Comparison of ENCODE assay signal across 9 cellular contexts in genomic region chr1:44783697-44784093, GRCh38. TPM values are rescaled to one million over a fixed set of nuclear protein-coding genes. Genes with fewer than 3 reads are reported as not detected.
DNase-seq lines count a peak whose midpoint lies in the region; ATAC-seq and TF ChIP-seq lines count a peak whose summit lies in the region.
"Had no signal": no experiment of that assay in that cellular context is flagged by ENCODE, and none has a peak within 500 bp of the region (broad histone marks: within the 10 kb centered on the region; RNA-seq: fewer than 3 reads in every experiment).

No MANE protein-coding gene starts in this region.

- H3K9me3 ChIP-seq in breast epithelium (no peaks in the 10 kb centered on the region), mesodermal cell (ENCODE audit: control insufficient read depth, low read length) (no peaks in the 10 kb centered on the region), upper lobe of left lung (no peaks in the 10 kb centered on the region)

- no peak for ATAC-seq in upper lobe of left lung (ENCODE audit: low FRiP score in 2 of 2)

- H3K27me3 Mint-ChIP-seq in MCF 10A (ENCODE audit: insufficient read depth, unreplicated experiment), result no peaks in the 10 kb centered on the region
- H3K27me3 Mint-ChIP-seq in endothelial cell (ENCODE audit: unreplicated experiment), result peaks cover 16% of the 10 kb centered on the region

- H3K27me3 ChIP-seq in breast epithelium, result no peaks in the 10 kb centered on the region
- no peaks in the 10 kb centered on the region for H3K27me3 ChIP-seq in upper lobe of left lung

- no peak for TF ChIP-seq CTCF in breast epithelium (IDR thresholded peaks at IDR 0.05)
- TF ChIP-seq CTCF in MCF 10A (IDR thresholded peaks at IDR 0.05; ENCODE audit: unreplicated experiment), result no peak
- TF ChIP-seq CTCF in upper lobe of left lung (IDR thresholded peaks at IDR 0.05), result no peak
- no peak for TF ChIP-seq CTCF in endothelial cell (IDR thresholded peaks at IDR 0.05; ENCODE audit: unreplicated experiment)

- WGBS in mesodermal cell (ENCODE audit: insufficient coverage in 2 of 2), 2 experiments, result 75 to 82% methylated on average over 7 to 8 of the region's 8 CpGs
- 38 to 46% methylated on average over 8 of the region's 8 CpGs for WGBS in upper lobe of left lung, 2 donors

- H3K4me1 Mint-ChIP-seq in MCF 10A (ENCODE audit: insufficient read depth, unreplicated experiment) (peaks cover 9% of the 10 kb centered on the region), endothelial cell (ENCODE audit: unreplicated experiment) (peaks cover 9% of the 10 kb centered on the region)

- H3K4me1 ChIP-seq in breast epithelium, result peaks cover 0 to 12% of the 10 kb centered on the region in 2 donors
- peaks cover 13% of the 10 kb centered on the region for H3K4me1 ChIP-seq in mesodermal cell (ENCODE audit: control insufficient read depth, insufficient read depth, low read length, poor library complexity, severe bottlenecking)
- peaks cover 19 to 33% (median 32%) of the 10 kb centered on the region in 4 donors for H3K4me1 ChIP-seq in upper lobe of left lung

- TF ChIP-seq EP300 in upper lobe of left lung (IDR thresholded peaks at IDR 0.05), result no peak

- no peak for DNase-seq in breast epithelium (ENCODE audit: low spot score in 2 of 2)
- DNase-seq in MCF 10A (ENCODE audit: unreplicated experiment), result no peak
- DNase-seq in astrocyte of the hippocampus (ENCODE audit: low read depth, low spot score), result peak; percentile 63
- DNase-seq in upper lobe of left lung, result no peak
- no peak for DNase-seq in NCI-H226
- DNase-seq in glomerular visceral epithelial cell (ENCODE audit: extremely low spot score), result no peak
- DNase-seq in endothelial cell (ENCODE audit: low spot score), result no peak
- DNase-seq: cortex of kidney had no signal

- no peak overlapping the region for H3K4me3 Mint-ChIP-seq in MCF 10A (ENCODE audit: unreplicated experiment)
- no peak overlapping the region for H3K4me3 Mint-ChIP-seq in endothelial cell (ENCODE audit: unreplicated experiment)

- H3K4me3 ChIP-seq in breast epithelium (peak overlapping the region; percentile 45 to 68 (median 57)), mesodermal cell (ENCODE audit: extremely low read depth, insufficient read depth, low read length, poor library complexity, severe bottlenecking) (peak overlapping the region; percentile 24), upper lobe of left lung (peak overlapping the region in 3 of 4 donors; percentile 40 to 56 (median 50))

- TF ChIP-seq POLR2A in breast epithelium (IDR thresholded peaks at IDR 0.05) (no peak), upper lobe of left lung (IDR thresholded peaks at IDR 0.05) (no peak)

- H3K36me3 ChIP-seq in breast epithelium (no peaks in the 10 kb centered on the region), mesodermal cell (ENCODE audit: control insufficient read depth, insufficient read depth, low read length) (peaks cover 31% of the 10 kb centered on the region), upper lobe of left lung (peaks cover 0 to 36% (median 24%) of the 10 kb centered on the region in 4 donors)

- H3K27ac Mint-ChIP-seq in MCF 10A (ENCODE audit: low read depth, unreplicated experiment), result no peak overlapping the region
- no peak overlapping the region for H3K27ac Mint-ChIP-seq in endothelial cell (ENCODE audit: unreplicated experiment)

- H3K36me3 Mint-ChIP-seq in MCF 10A (ENCODE audit: insufficient read depth, unreplicated experiment) (peaks cover 43% of the 10 kb centered on the region), endothelial cell (ENCODE audit: low read depth, unreplicated experiment) (peaks cover 17% of the 10 kb centered on the region)

- H3K9me3 Mint-ChIP-seq in MCF 10A (ENCODE audit: unreplicated experiment), result no peaks in the 10 kb centered on the region
- H3K9me3 Mint-ChIP-seq in endothelial cell (ENCODE audit: unreplicated experiment), result no peaks in the 10 kb centered on the region

- peak overlapping the region; percentile 44 to 62 for H3K27ac ChIP-seq in breast epithelium
- no peak overlapping the region for H3K27ac ChIP-seq in mesodermal cell (ENCODE audit: low read depth, low read length, severe bottlenecking)
- peak overlapping the region in 2 of 4 donors; percentile 34 to 50 for H3K27ac ChIP-seq in upper lobe of left lung

- no TSS peak for BruUV-seq in MCF 10A (replicated peaks; lab: Mats Ljungman, UMichigan)

- intact Hi-C loops in breast epithelium (cut with DNase I; ENCODE audit: low total_unique reads), result no loop called here
- intact Hi-C loops in MCF 10A (cut with micrococcal nuclease), result no loop called here

- POLR2A ChIA-PET in MCF 10A (lab: Yijun Ruan, JAX), result interaction anchor here (0.6 to 1.8 kb wide), 5 partner anchors 9 to 706 kb away, joined by 3 to 13 read pairs (median 4); partner anchors contain the start of gene RPS8

- CTCF ChIA-PET in MCF 10A (lab: Yijun Ruan, JAX), result interaction anchor here (1.0 to 1.4 kb wide), 2 partner anchors 10 to 15 kb away, joined by 4 to 5 read pairs; no protein-coding TSS in a partner anchor

RNA-seq across cellular contexts. Expression of gene BEST4, which starts 4.3 kb away (rescaled TPM):
- total RNA-seq in breast epithelium, result under 1 TPM in 2 of 3 donors, not detected in 1; 0.15 to 0.66 TPM
- 0.35 and 0.49 TPM in 2 replicates for total RNA-seq in MCF 10A (2022)
- 0.26 TPM for polyA plus RNA-seq in mesodermal cell (2013, experiment 1 of 2)
- polyA plus RNA-seq in mesodermal cell (2013, experiment 2 of 2), result 0.40 TPM
- total RNA-seq in upper lobe of left lung, result 1 to 10 TPM in 3 of 6 donors, under 1 TPM in 3; 0.30 to 9.1 (median 0.81) TPM
- total RNA-seq in endothelial cell (ENCODE audit: unreplicated experiment), result 0.18 TPM

RNA-seq across cellular contexts. Expression of gene RPS8, which starts 8.4 kb away (rescaled TPM):
- total RNA-seq in breast epithelium (1,000 to 10,000 TPM; 2,158 to 3,355 (median 2,591) TPM), MCF 10A (2022) (2,454 and 2,713 TPM in 2 replicates), upper lobe of left lung (1,000 to 10,000 TPM in 4 of 6 donors, 100 to 1,000 TPM in 2; 507 to 1,439 (median 1,183) TPM), endothelial cell (ENCODE audit: unreplicated experiment) (1,789 TPM)
- 2,510 TPM for polyA plus RNA-seq in mesodermal cell (2013, experiment 1 of 2)
- 2,640 TPM for polyA plus RNA-seq in mesodermal cell (2013, experiment 2 of 2)

RNA-seq across cellular contexts. Expression of gene PLK3, which starts 16.5 kb away (rescaled TPM):
- total RNA-seq in breast epithelium, result 10 to 100 TPM; 13.6 to 29.0 (median 21.6) TPM
- 47.2 and 68.0 TPM in 2 replicates for total RNA-seq in MCF 10A (2022)
- 24.7 TPM for polyA plus RNA-seq in mesodermal cell (2013, experiment 1 of 2)
- 19.3 TPM for polyA plus RNA-seq in mesodermal cell (2013, experiment 2 of 2)
- 10 to 100 TPM; 24.9 to 72.4 (median 49.6) TPM for total RNA-seq in upper lobe of left lung
- 17.2 TPM for total RNA-seq in endothelial cell (ENCODE audit: unreplicated experiment)

RNA-seq across cellular contexts. Expression of gene DYNLT4, which starts 23.5 kb away (rescaled TPM):
- total RNA-seq in breast epithelium (1 to 10 TPM in 2 of 3 donors, under 1 TPM in 1; 0.80 to 2.0 (median 1.3) TPM), MCF 10A (2022) (not detected in 2 replicates), upper lobe of left lung (10 to 100 TPM in 4 of 6 donors, 1 to 10 TPM in 2; 1.2 to 38.8 (median 10.9) TPM), endothelial cell (ENCODE audit: unreplicated experiment) (1.4 TPM)
- not detected for polyA plus RNA-seq in mesodermal cell (2013, experiment 1 of 2)
- polyA plus RNA-seq in mesodermal cell (2013, experiment 2 of 2), result not detected

RNA-seq across cellular contexts. Expression of gene BTBD19, which starts 24.6 kb away (rescaled TPM):
- 1 to 10 TPM; 3.8 to 7.0 (median 6.9) TPM for total RNA-seq in breast epithelium
- 11.7 and 15.5 TPM in 2 replicates for total RNA-seq in MCF 10A (2022)
- polyA plus RNA-seq in mesodermal cell (2013, experiment 1 of 2), result 7.2 TPM
- polyA plus RNA-seq in mesodermal cell (2013, experiment 2 of 2), result 5.3 TPM
- 10 to 100 TPM in 4 of 6 donors, 1 to 10 TPM in 2; 5.1 to 63.9 (median 17.8) TPM for total RNA-seq in upper lobe of left lung
- total RNA-seq in endothelial cell (ENCODE audit: unreplicated experiment), result 10.4 TPM
